1 cellular context compared by ENCODE assay signal in the genomic region with DNA sequence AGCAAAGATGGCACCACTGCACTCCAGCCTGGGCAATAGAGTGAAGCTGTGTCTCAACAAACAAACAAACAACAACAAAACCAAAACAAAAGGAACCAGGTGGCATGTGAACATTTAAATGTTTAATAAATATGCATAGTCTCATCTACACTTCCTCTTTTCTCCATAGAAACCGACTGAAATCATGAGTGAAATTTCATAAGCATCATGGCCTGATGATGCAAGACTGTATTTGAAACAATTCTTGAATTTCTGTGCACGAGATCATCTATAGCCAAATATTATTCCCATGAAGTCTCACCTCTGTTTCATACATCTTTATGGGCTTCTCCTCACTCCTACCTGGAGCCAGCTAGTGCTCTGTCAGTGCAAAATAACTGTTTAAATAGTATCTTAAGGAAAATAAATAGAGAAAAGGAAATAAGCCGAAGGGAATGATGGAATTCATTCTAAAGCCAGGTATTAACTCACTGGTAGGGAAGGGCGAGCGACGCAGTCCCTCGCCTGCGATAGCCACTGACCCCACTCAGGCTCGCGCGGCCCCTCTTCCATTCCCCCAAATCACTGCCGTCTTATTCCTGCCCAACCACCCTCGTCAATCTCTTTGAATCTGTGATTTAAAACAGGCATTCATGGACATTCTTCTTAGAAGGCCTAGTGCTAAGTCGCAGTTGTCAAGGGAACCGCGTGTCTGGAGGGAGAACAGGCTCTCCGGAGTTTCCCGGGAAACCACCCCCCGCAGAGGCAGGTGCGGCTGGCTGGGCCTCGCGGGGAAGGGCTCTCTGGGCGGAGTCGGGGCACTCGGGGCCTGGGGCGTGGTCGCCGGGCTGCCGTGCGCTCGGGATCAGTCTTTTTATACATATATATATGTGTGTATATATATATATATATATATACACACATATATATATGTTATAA.
A peak's percentile ranks its signal among the peaks of the same experiment; 100 is the strongest.
TF ChIP-seq lines count a peak whose summit lies in the region.

No MANE protein-coding gene starts in this region.

TF ChIP-seq in HCT116, 20 proteins besides CTCF, POLR2A, EP300 and RAD21:
- no peak for TF ChIP-seq EZH2 (IDR thresholded peaks at IDR 0.05)
- TF ChIP-seq, protein P1, sequence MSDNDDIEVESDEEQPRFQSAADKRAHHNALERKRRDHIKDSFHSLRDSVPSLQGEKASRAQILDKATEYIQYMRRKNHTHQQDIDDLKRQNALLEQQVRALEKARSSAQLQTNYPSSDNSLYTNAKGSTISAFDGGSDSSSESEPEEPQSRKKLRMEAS (IDR thresholded peaks at IDR 0.05), result peak; percentile 3; the same call in 1 of the 2 replicates
